ENCODE assay signal across 29 cellular contexts in genomic region chr9:116952434-116952805, GRCh38.
DNase-seq lines count a peak whose midpoint lies in the region; ATAC-seq, FAIRE-seq and TF ChIP-seq lines count a peak whose summit lies in the region.
"Had no signal": no experiment of that assay in that cellular context is flagged by ENCODE, and none has a peak within 500 bp of the region (broad histone marks: within the 10 kb centered on the region; RNA-seq: fewer than 3 reads in every experiment).

No MANE protein-coding gene starts in this region.

- no peak overlapping the region for H3K27ac Mint-ChIP-seq in GM23338
- H3K27ac Mint-ChIP-seq: activated CD8-positive, alpha-beta memory T cell treated with anti-CD3 and anti-CD28 coated beads, Interleukin-2, amount 10 ng/mL, durations not matched to agents 7 days and 5 days; B cell; brain; neural progenitor cell; T-cell had no signal

- in situ Hi-C loops in G401 (cut with HindIII; ENCODE audit: low sequenced_read_pairs) = no loop called here

- H3K79me2 ChIP-seq in keratinocyte (ENCODE audit: control insufficient read depth, insufficient read depth, low read length) (no peaks in the 10 kb centered on the region), GM23338 (replicated peaks; ENCODE audit: insufficient read depth) (no peaks in the 10 kb centered on the region)

- H3K36me3 ChIP-seq in keratinocyte (ENCODE audit: control insufficient read depth in 2 of 2, extremely low read depth in 1 of 2, insufficient read depth in 2 of 2, low read length in 2 of 2) (no peaks in the 10 kb centered on the region), GM23338 (ENCODE audit: insufficient read depth) (no peaks in the 10 kb centered on the region)
- H3K36me3 ChIP-seq: neural progenitor cell, spleen, tibial nerve had no signal

- H3K4me1 Mint-ChIP-seq in GM23338 = peaks cover 6% of the 10 kb centered on the region
- H3K4me1 Mint-ChIP-seq: activated CD8-positive, alpha-beta memory T cell treated with anti-CD3 and anti-CD28 coated beads, Interleukin-2, amount 10 ng/mL, durations not matched to agents 7 days and 5 days; B cell; brain; neural progenitor cell; T-cell had no signal

- H3K9me3 Mint-ChIP-seq in GM23338 = no peaks in the 10 kb centered on the region
- H3K9me3 Mint-ChIP-seq: neural progenitor cell had no signal

- no peaks in the 10 kb centered on the region for H3F3A ChIP-seq in GM23338 (replicated peaks; ENCODE audit: low read depth)

- no peak for TF ChIP-seq CTCF in keratinocyte (optimal IDR thresholded peaks at IDR 0.05 in 1 of 3, IDR thresholded peaks at IDR 0.05 in 1 of 3, conservative IDR thresholded peaks at IDR 0.05 in 1 of 3; ENCODE audit: extremely low read depth in 1 of 3, insufficient read depth in 2 of 3, low read length in 3 of 3)
- no peak for TF ChIP-seq CTCF in GM23338 (conservative IDR thresholded peaks at IDR 0.05; ENCODE audit: low read depth in 2 of 2)

- peak; percentile 33 for DNase-seq in G401 (ENCODE audit: low spot score)
- DNase-seq in HPDE6-E6E7 (ENCODE audit: extremely low spot score) = peak; percentile 25
- peak; percentile 29 for DNase-seq in SK-N-DZ (ENCODE audit: low spot score)
- DNase-seq in keratinocyte (ENCODE audit: low read depth, low spot score) = peak; percentile 65
- DNase-seq in GM23338 (ENCODE audit: low spot score) = no peak
- no peak for DNase-seq in activated effector memory CD4-positive, alpha-beta T cell treated with anti-CD3 and anti-CD28 coated beads, Interleukin-2, amount 50 U/mL, for 16 hours
- no peak for DNase-seq in NCI-H128 (lab: John Stamatoyannopoulos, UW; ENCODE audit: unreplicated experiment)
- no peak for DNase-seq in GM19238 (ENCODE audit: insufficient read length, low spot score)
- DNase-seq: activated CD4-positive, CD25-positive, alpha-beta regulatory T cell; activated CD8-positive, alpha-beta memory T cell treated with anti-CD3 and anti-CD28 coated beads, Interleukin-2, amount 10 ng/mL, durations not matched to agents 7 days and 5 days; activated naive CD4-positive, alpha-beta T cell treated with Interleukin-2 at 50 U/mL for 16 hours; activated T-cell treated with anti-CD3 and anti-CD28 coated beads, Interleukin-2, amount 50 U/mL, for 48 hours; DMS79 treated with DMSO at 0.1 percent for 48 hours; effector CD4-positive, alpha-beta T cell; foreskin melanocyte; NCI-H1048; NCI-H187; NCI-H226; NCI-H774; right cardiac atrium; Right ventricle myocardium superior; spleen; T-cell had no signal

- H3K4me1 ChIP-seq in keratinocyte (ENCODE audit: control insufficient read depth, extremely low read depth, insufficient read depth, low read length) = peaks cover 11% of the 10 kb centered on the region
- H3K4me1 ChIP-seq in GM23338 (ENCODE audit: insufficient read depth) = peaks cover 7% of the 10 kb centered on the region; the same call in 1 of the 2 replicates
- H3K4me1 ChIP-seq: A549, neural progenitor cell, tibial nerve had no signal

- dilution Hi-C loops in keratinocyte (cut with MboI; ENCODE audit: extremely low pct_ligation_motif_present, low sequenced_read_pairs) = no loop called here

- no peak for ATAC-seq in GM23338
- ATAC-seq: activated CD8-positive, alpha-beta memory T cell treated with anti-CD3 and anti-CD28 coated beads, Interleukin-2, amount 10 ng/mL, durations not matched to agents 7 days and 5 days; right cardiac atrium; T-cell had no signal

- no peaks in the 10 kb centered on the region for H3K36me3 Mint-ChIP-seq in GM23338 (ENCODE audit: low read depth)
- H3K36me3 Mint-ChIP-seq: activated CD8-positive, alpha-beta memory T cell treated with anti-CD3 and anti-CD28 coated beads, Interleukin-2, amount 10 ng/mL, durations not matched to agents 7 days and 5 days; brain; neural progenitor cell; T-cell had no signal

- H3K9me3 ChIP-seq in keratinocyte (ENCODE audit: control insufficient read depth, low read depth, low read length) = no peaks in the 10 kb centered on the region
- H3K9me3 ChIP-seq: A549, spleen, tibial nerve had no signal

- H3K27me3 Mint-ChIP-seq in GM23338 (ENCODE audit: insufficient read depth, low read depth, poor library complexity) = no peaks in the 10 kb centered on the region
- H3K27me3 Mint-ChIP-seq: activated CD8-positive, alpha-beta memory T cell treated with anti-CD3 and anti-CD28 coated beads, Interleukin-2, amount 10 ng/mL, durations not matched to agents 7 days and 5 days; B cell; T-cell had no signal

- FAIRE-seq in keratinocyte (lab: Jason Lieb, UNC) = no peak
- FAIRE-seq: A549 had no signal

- no peak overlapping the region for H3K4me3 Mint-ChIP-seq in GM23338
- H3K4me3 Mint-ChIP-seq: activated CD8-positive, alpha-beta memory T cell treated with anti-CD3 and anti-CD28 coated beads, Interleukin-2, amount 10 ng/mL, durations not matched to agents 7 days and 5 days; B cell; brain; neural progenitor cell; T-cell had no signal

- no peaks in the 10 kb centered on the region for H3K27me3 ChIP-seq in keratinocyte (ENCODE audit: control insufficient read depth, extremely low read depth, insufficient read depth, low read length)
- H3K27me3 ChIP-seq in GM23338 (ENCODE audit: insufficient read depth) = no peaks in the 10 kb centered on the region
- H3K27me3 ChIP-seq: neural progenitor cell, spleen, tibial nerve had no signal

- H3K4me2 ChIP-seq in keratinocyte (ENCODE audit: control insufficient read depth, extremely low read depth, insufficient read depth, low read depth, low read length) = peak overlapping the region; percentile 45
- no peak overlapping the region for H3K4me2 ChIP-seq in GM23338
- H3K4me2 ChIP-seq: A549, neural progenitor cell had no signal

- H3K27ac ChIP-seq in keratinocyte (ENCODE audit: control insufficient read depth, insufficient read depth, low read length) = peak overlapping the region; percentile 36
- no peak overlapping the region for H3K27ac ChIP-seq in GM23338 (ENCODE audit: low read depth)
- H3K27ac ChIP-seq: A549, neural progenitor cell, spleen, tibial nerve had no signal

- no peaks in the 10 kb centered on the region for H3K9me2 ChIP-seq in GM23338 (ENCODE audit: insufficient read depth)

- no peaks in the 10 kb centered on the region for H3K9me1 ChIP-seq in keratinocyte (ENCODE audit: control insufficient read depth, extremely low read depth, insufficient read depth, low read length)

- H4K20me1 ChIP-seq in keratinocyte (ENCODE audit: control insufficient read depth, extremely low read depth, insufficient read depth, low read length) = no peaks in the 10 kb centered on the region
- H4K20me1 ChIP-seq in GM23338 (replicated peaks; ENCODE audit: insufficient read depth) = no peaks in the 10 kb centered on the region

- no peak overlapping the region for H2AFZ ChIP-seq in keratinocyte (ENCODE audit: control insufficient read depth, low read length)
- H2AFZ ChIP-seq in GM23338 = no peak overlapping the region
- H2AFZ ChIP-seq: neural progenitor cell had no signal

- H3K4me3 ChIP-seq in keratinocyte (ENCODE audit: control insufficient read depth in 2 of 3, extremely low read depth in 1 of 3, insufficient read depth in 2 of 3, low read depth in 1 of 3, low read length in 3 of 3) (no peak overlapping the region), GM23338 (no peak overlapping the region)
- H3K4me3 ChIP-seq: A549, lung, neural progenitor cell, spleen, tibial nerve had no signal

- H3K9ac ChIP-seq in keratinocyte (ENCODE audit: control insufficient read depth, extremely low read depth, insufficient read depth, low read length) = no peak overlapping the region
- H3K9ac ChIP-seq: neural progenitor cell had no signal

TF ChIP-seq in GM23338, 12 proteins besides CTCF, POLR2A, EP300 and RAD21:
- TF ChIP-seq EZH2phosphoT487 (IDR thresholded peaks at IDR 0.05; ENCODE audit: unreplicated experiment) (no peak), STAT1 (IDR thresholded peaks at IDR 0.05; ENCODE audit: unreplicated experiment) (no peak), ZNF331 (CRISPR knock-in tag; IDR thresholded peaks at IDR 0.05; ENCODE audit: low read depth) (no peak), ETS1 (IDR thresholded peaks at IDR 0.05) (no peak)

Comparison
In these comparisons a context has a peak if more than half of its experiments do, and no peak if none do; other contexts are left out.
1. DNase-seq: peak in G401 (single experiment), HPDE6-E6E7 (single experiment), SK-N-DZ (single experiment) and keratinocyte (single experiment); none in GM23338 (single experiment), activated effector memory CD4-positive, alpha-beta T cell treated with anti-CD3 and anti-CD28 coated beads, Interleukin-2, amount 50 U/mL, for 16 hours (single experiment), NCI-H128 (single experiment) and GM19238 (single experiment).